In genomic region chr14:95533391-95533821, GRCh38 we compare ENCODE assay signal across 8 cellular contexts.
DNase-seq lines count a peak whose midpoint lies in the region; ATAC-seq and TF ChIP-seq lines count a peak whose summit lies in the region.

No MANE protein-coding gene starts in this region.

- TF ChIP-seq CTCF in OCI-LY1 (IDR thresholded peaks at IDR 0.05; ENCODE audit: low read length) (no peak), cardiac fibroblast (IDR thresholded peaks at IDR 0.05; ENCODE audit: low read depth, low read length) (no peak)

- ATAC-seq in GM18520 (IDR thresholded peaks at IDR 0.05; ENCODE audit: unreplicated experiment): no peak
- no peak for ATAC-seq in HG02852 (IDR thresholded peaks at IDR 0.05; ENCODE audit: unreplicated experiment)
- ATAC-seq in GM19023 (IDR thresholded peaks at IDR 0.05; ENCODE audit: unreplicated experiment): no peak

- H3K27me3 ChIP-seq in HAP-1 (ENCODE audit: low read depth): no peaks in the 10 kb centered on the region
- no peaks in the 10 kb centered on the region for H3K27me3 ChIP-seq in OCI-LY1 (ENCODE audit: insufficient read depth, low read length)
- no peaks in the 10 kb centered on the region for H3K27me3 ChIP-seq in mucosa of stomach (ENCODE audit: control insufficient read depth, insufficient read depth, low read length)

- peaks cover 66% of the 10 kb centered on the region for H3K79me2 ChIP-seq in OCI-LY1 (ENCODE audit: insufficient read depth, low read length)

- H3K9ac ChIP-seq in OCI-LY1 (ENCODE audit: low read length): peak overlapping the region; percentile 89
- peak overlapping the region; percentile 76 for H3K9ac ChIP-seq in mucosa of stomach (ENCODE audit: low read length)

- H3K4me1 ChIP-seq in HAP-1: peaks cover 37% of the 10 kb centered on the region
- peaks cover 54% of the 10 kb centered on the region for H3K4me1 ChIP-seq in OCI-LY1 (ENCODE audit: insufficient read depth, low read length, severe bottlenecking)
- H3K4me1 ChIP-seq in mucosa of stomach (ENCODE audit: control insufficient read depth, insufficient read depth, low read length): peaks cover 42% of the 10 kb centered on the region

- no peak overlapping the region for H2AFZ ChIP-seq in OCI-LY1 (ENCODE audit: low read length)

- in situ Hi-C loops in HAP-1 (cut with MboI; ENCODE audit: low sequenced_read_pairs): no loop called here

- H3K4me3 ChIP-seq in HAP-1 (peak overlapping the region; percentile 89), OCI-LY1 (ENCODE audit: low read depth, low read length, poor library complexity, severe bottlenecking) (peak overlapping the region; percentile 92), cardiac fibroblast (replicated peaks in 1 of 2; ENCODE audit: low read depth in 2 of 2, low read length in 2 of 2) (peak overlapping the region; percentile 67 to 81), mucosa of stomach (ENCODE audit: low read length) (peak overlapping the region; percentile 34)

- peak overlapping the region; percentile 79 for H3K27ac ChIP-seq in OCI-LY1 (ENCODE audit: low read depth, low read length, poor library complexity, severe bottlenecking)

- H3F3A ChIP-seq in OCI-LY1 (ENCODE audit: insufficient read depth, low read length): no peaks in the 10 kb centered on the region

- H3K36me3 ChIP-seq in HAP-1 (replicated peaks): peaks cover 25% of the 10 kb centered on the region
- H3K36me3 ChIP-seq in OCI-LY1 (ENCODE audit: insufficient read depth, low read length): peaks cover 23% of the 10 kb centered on the region
- no peaks in the 10 kb centered on the region for H3K36me3 ChIP-seq in mucosa of stomach (ENCODE audit: control insufficient read depth, insufficient read depth, low read length)

- DNase-seq in AG08395 (ENCODE audit: low spot score) (peak; percentile 41), HAP-1 (ENCODE audit: low spot score in 2 of 2) (peak; percentile 61 to 63), cardiac fibroblast (ENCODE audit: low read depth in 2 of 2) (peak; percentile 61 to 67)

- no peaks in the 10 kb centered on the region for H3K9me3 ChIP-seq in HAP-1
- no peaks in the 10 kb centered on the region for H3K9me3 ChIP-seq in OCI-LY1 (ENCODE audit: low read length)
- H3K9me3 ChIP-seq in mucosa of stomach (ENCODE audit: control insufficient read depth, low read length): no peaks in the 10 kb centered on the region

- H4K20me1 ChIP-seq in OCI-LY1 (ENCODE audit: insufficient read depth, low read length): no peaks in the 10 kb centered on the region

- no peaks in the 10 kb centered on the region for H3K9me2 ChIP-seq in OCI-LY1 (ENCODE audit: low read depth, low read length)

- H3K4me2 ChIP-seq in OCI-LY1 (ENCODE audit: low read length): peak overlapping the region; percentile 84

Comparison
In these comparisons a context has a peak if more than half of its experiments do, and no peak if none do; other contexts are left out.
1. H3K4me3 ChIP-seq: peak in every context shown above with its lines; median percentile 92 in OCI-LY1; 89 in HAP-1; 74 in cardiac fibroblast; 34 in mucosa of stomach.